28 cellular contexts compared by ENCODE assay signal in genomic region chr2:195106681-195107380, GRCh38.
"Had no signal": no experiment of that assay in that cellular context is flagged by ENCODE, and none has a peak within 500 bp of the region (broad histone marks: within the 10 kb centered on the region; RNA-seq: fewer than 3 reads in every experiment).

No MANE protein-coding gene starts in this region.

- H3K27ac Mint-ChIP-seq: effector memory CD8-positive, alpha-beta T cell; immature natural killer cell; natural killer cell; stimulated activated effector memory CD8-positive, alpha-beta T cell treated with anti-CD3 and anti-CD28 coated beads, Interleukin-12 subunit alpha, Interleukin-12 subunit beta, amount 100 ng/mL, for 72 hours had no signal

- H3K27me3 ChIP-seq: gastroesophageal sphincter, heart right ventricle, left lung, ovary, sigmoid colon, stomach, testis, tibial artery, upper lobe of left lung had no signal

- ATAC-seq: effector memory CD8-positive, alpha-beta T cell; esophagus mucosa; gastroesophageal sphincter; heart right ventricle; left cardiac atrium; left lung; natural killer cell; right cardiac atrium; stimulated activated effector memory CD8-positive, alpha-beta T cell treated with anti-CD3 and anti-CD28 coated beads, Interleukin-12 subunit alpha, Interleukin-12 subunit beta, amount 100 ng/mL, for 72 hours had no signal

- FAIRE-seq: endometrium, keratinocyte, urothelium cell line had no signal

- H3K9me3 ChIP-seq: left lung, ovary, sigmoid colon, testis, tibial artery, upper lobe of left lung had no signal

- H3K9me3 Mint-ChIP-seq: effector memory CD8-positive, alpha-beta T cell; stimulated activated effector memory CD8-positive, alpha-beta T cell treated with anti-CD3 and anti-CD28 coated beads, Interleukin-12 subunit alpha, Interleukin-12 subunit beta, amount 100 ng/mL, for 72 hours had no signal

- H3K4me1 ChIP-seq: gastroesophageal sphincter, heart right ventricle, left lung, sigmoid colon, stomach, testis, tibial artery, upper lobe of left lung had no signal

- H3K27me3 Mint-ChIP-seq: effector memory CD8-positive, alpha-beta T cell had no signal

- H3K36me3 Mint-ChIP-seq: immature natural killer cell; natural killer cell; stimulated activated effector memory CD8-positive, alpha-beta T cell treated with anti-CD3 and anti-CD28 coated beads, Interleukin-12 subunit alpha, Interleukin-12 subunit beta, amount 100 ng/mL, for 72 hours had no signal

- H3K4me3 ChIP-seq: gastroesophageal sphincter, heart right ventricle, left lung, ovary, sigmoid colon, stomach, testis, tibial artery, upper lobe of left lung had no signal

- H3K4me3 Mint-ChIP-seq: effector memory CD8-positive, alpha-beta T cell; immature natural killer cell; natural killer cell; stimulated activated effector memory CD8-positive, alpha-beta T cell treated with anti-CD3 and anti-CD28 coated beads, Interleukin-12 subunit alpha, Interleukin-12 subunit beta, amount 100 ng/mL, for 72 hours had no signal

- H3K36me3 ChIP-seq: gastroesophageal sphincter, heart right ventricle, left lung, ovary, sigmoid colon, stomach, tibial artery, upper lobe of left lung had no signal

- DNase-seq: caudate nucleus; cerebellar nuclear complex; cortex of kidney; effector memory CD8-positive, alpha-beta T cell; foreskin fibroblast; glutamatergic neuron; heart right ventricle; immature natural killer cell; left cardiac atrium; left lung; natural killer cell; occipital lobe; ovary; right cardiac atrium; sigmoid colon; stimulated activated CD4-positive, alpha-beta T cell treated with anti-CD3 and anti-CD28 coated beads, Interleukin-2, amount 100 ng/mL, for 24 hours; stimulated activated CD4-positive, alpha-beta T cell treated with anti-CD3 and anti-CD28 coated beads, Interleukin-4, amount 100 ng/mL, for 24 hours; stimulated activated naive CD4-positive, alpha-beta T cell treated with Interleukin-2 at 50 U/mL for 16 hours; stomach; testis; tibial artery; upper lobe of left lung had no signal

- H3K4me1 Mint-ChIP-seq: immature natural killer cell; natural killer cell; stimulated activated effector memory CD8-positive, alpha-beta T cell treated with anti-CD3 and anti-CD28 coated beads, Interleukin-12 subunit alpha, Interleukin-12 subunit beta, amount 100 ng/mL, for 72 hours had no signal

- H3K27ac ChIP-seq: gastroesophageal sphincter, heart right ventricle, left lung, ovary, sigmoid colon, stomach, testis, tibial artery, upper lobe of left lung had no signal
